1 cellular context compared by ENCODE assay signal in the genomic region with DNA sequence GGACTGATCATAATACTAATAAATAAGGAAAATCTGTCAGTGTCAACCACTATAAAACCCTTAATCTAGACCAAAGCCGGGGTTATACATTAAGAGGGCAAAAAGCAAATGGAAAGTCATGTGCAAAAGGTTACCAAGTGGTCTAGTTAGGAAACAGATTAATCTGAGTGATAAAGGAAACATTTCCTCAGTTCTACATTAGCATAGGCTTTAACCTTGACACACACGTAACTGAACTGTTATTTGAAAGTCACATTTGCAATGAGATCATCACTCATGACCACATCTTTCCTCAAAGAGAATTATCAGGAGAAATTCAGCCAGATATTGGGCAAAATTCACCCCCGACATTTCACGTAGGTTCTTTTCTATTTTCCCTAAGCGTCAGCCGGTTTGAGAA.
TF ChIP-seq lines count a peak whose summit lies in the region.

No MANE protein-coding gene starts in this region.

TF ChIP-seq in HCT116, 20 proteins besides CTCF, POLR2A, EP300 and RAD21 (continued from another document):
- TF ChIP-seq, protein P1, sequence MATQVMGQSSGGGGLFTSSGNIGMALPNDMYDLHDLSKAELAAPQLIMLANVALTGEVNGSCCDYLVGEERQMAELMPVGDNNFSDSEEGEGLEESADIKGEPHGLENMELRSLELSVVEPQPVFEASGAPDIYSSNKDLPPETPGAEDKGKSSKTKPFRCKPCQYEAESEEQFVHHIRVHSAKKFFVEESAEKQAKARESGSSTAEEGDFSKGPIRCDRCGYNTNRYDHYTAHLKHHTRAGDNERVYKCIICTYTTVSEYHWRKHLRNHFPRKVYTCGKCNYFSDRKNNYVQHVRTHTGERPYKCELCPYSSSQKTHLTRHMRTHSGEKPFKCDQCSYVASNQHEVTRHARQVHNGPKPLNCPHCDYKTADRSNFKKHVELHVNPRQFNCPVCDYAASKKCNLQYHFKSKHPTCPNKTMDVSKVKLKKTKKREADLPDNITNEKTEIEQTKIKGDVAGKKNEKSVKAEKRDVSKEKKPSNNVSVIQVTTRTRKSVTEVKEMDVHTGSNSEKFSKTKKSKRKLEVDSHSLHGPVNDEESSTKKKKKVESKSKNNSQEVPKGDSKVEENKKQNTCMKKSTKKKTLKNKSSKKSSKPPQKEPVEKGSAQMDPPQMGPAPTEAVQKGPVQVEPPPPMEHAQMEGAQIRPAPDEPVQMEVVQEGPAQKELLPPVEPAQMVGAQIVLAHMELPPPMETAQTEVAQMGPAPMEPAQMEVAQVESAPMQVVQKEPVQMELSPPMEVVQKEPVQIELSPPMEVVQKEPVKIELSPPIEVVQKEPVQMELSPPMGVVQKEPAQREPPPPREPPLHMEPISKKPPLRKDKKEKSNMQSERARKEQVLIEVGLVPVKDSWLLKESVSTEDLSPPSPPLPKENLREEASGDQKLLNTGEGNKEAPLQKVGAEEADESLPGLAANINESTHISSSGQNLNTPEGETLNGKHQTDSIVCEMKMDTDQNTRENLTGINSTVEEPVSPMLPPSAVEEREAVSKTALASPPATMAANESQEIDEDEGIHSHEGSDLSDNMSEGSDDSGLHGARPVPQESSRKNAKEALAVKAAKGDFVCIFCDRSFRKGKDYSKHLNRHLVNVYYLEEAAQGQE (IDR thresholded peaks at IDR 0.05; ENCODE audit: low read depth): no peak
